9 cellular contexts compared by ENCODE assay signal in genomic region chr4:10098770-10099139, GRCh38. TPM values are rescaled to one million over a fixed set of nuclear protein-coding genes. Genes with fewer than 3 reads are reported as not detected.
DNase-seq lines count a peak whose midpoint lies in the region; ATAC-seq and TF ChIP-seq lines count a peak whose summit lies in the region.
"Had no signal": no experiment of that assay in that cellular context is flagged by ENCODE, and none has a peak within 500 bp of the region (broad histone marks: within the 10 kb centered on the region; RNA-seq: fewer than 3 reads in every experiment).

No MANE protein-coding gene starts in this region.

- no peak for ATAC-seq in PC-3
- ATAC-seq in GM18870 (IDR thresholded peaks at IDR 0.05; ENCODE audit: unreplicated experiment) = no peak
- ATAC-seq in HG03135 (IDR thresholded peaks at IDR 0.05; ENCODE audit: unreplicated experiment) = no peak

- H3K36me3 Mint-ChIP-seq in neural progenitor cell = peaks cover 23% of the 10 kb centered on the region
- H3K36me3 Mint-ChIP-seq in glutamatergic neuron (ENCODE audit: unreplicated experiment) = peaks cover 4% of the 10 kb centered on the region

- H3K4me3 Mint-ChIP-seq in neural progenitor cell (no peak overlapping the region), glutamatergic neuron (ENCODE audit: unreplicated experiment) (no peak overlapping the region)

- peak; percentile 80 for DNase-seq in Daoy (ENCODE audit: low read depth)
- peak; percentile 36 for DNase-seq in PC-3
- peak; percentile 67 for DNase-seq in astrocyte of the hippocampus (ENCODE audit: low read depth, low spot score)
- DNase-seq in non-pigmented ciliary epithelial cell (ENCODE audit: low read depth) = peak; percentile 62
- no peak for DNase-seq in neural progenitor cell (ENCODE audit: low spot score)
- DNase-seq in glutamatergic neuron = no peak

- H3K36me3 ChIP-seq in PC-3 (ENCODE audit: low read depth, low read length) = peaks cover 37% of the 10 kb centered on the region
- no peaks in the 10 kb centered on the region for H3K36me3 ChIP-seq in neural progenitor cell

- H3K27ac ChIP-seq in PC-3 (ENCODE audit: low read length) (peak overlapping the region; percentile 99), neural progenitor cell (no peak overlapping the region)

- CTCF ChIA-PET in PC-3 (lab: Charles Lee) = no interaction called here

- H3K4me1 ChIP-seq in PC-3 (ENCODE audit: insufficient read depth, low read length) = peaks cover 45% of the 10 kb centered on the region
- H3K4me1 ChIP-seq in neural progenitor cell = peaks cover 30% of the 10 kb centered on the region

- H3F3A ChIP-seq in PC-3 (ENCODE audit: low read length, unreplicated experiment) (peaks cover 5% of the 10 kb centered on the region), neural progenitor cell (ENCODE audit: low read depth) (peaks cover 27% of the 10 kb centered on the region)

- H3K9ac ChIP-seq in PC-3 (ENCODE audit: low read length) (no peak overlapping the region), neural progenitor cell (no peak overlapping the region)

- H4K20me1 ChIP-seq in PC-3 (ENCODE audit: low read length) (no peaks in the 10 kb centered on the region), neural progenitor cell (ENCODE audit: low read depth) (peaks cover 84% of the 10 kb centered on the region)

- H3K9me3 Mint-ChIP-seq in neural progenitor cell (no peaks in the 10 kb centered on the region), glutamatergic neuron (ENCODE audit: unreplicated experiment) (peaks cover 2% of the 10 kb centered on the region)

- H3K27me3 Mint-ChIP-seq in neural progenitor cell (ENCODE audit: insufficient read depth, low read depth) = peaks cover 4% of the 10 kb centered on the region
- H3K27me3 Mint-ChIP-seq in glutamatergic neuron (ENCODE audit: unreplicated experiment) = peaks cover under 1% of the 10 kb centered on the region

- no peak overlapping the region for H3K27ac Mint-ChIP-seq in neural progenitor cell
- no peak overlapping the region for H3K27ac Mint-ChIP-seq in glutamatergic neuron (ENCODE audit: unreplicated experiment)

- POLR2A ChIA-PET in PC-3 (lab: Charles Lee; ENCODE audit: unreplicated experiment) = no interaction called here

- H3K9me3 ChIP-seq in PC-3 (ENCODE audit: low read length) = no peaks in the 10 kb centered on the region
- no peaks in the 10 kb centered on the region for H3K9me3 ChIP-seq in neural progenitor cell (ENCODE audit: low read depth)

- H3K79me2 ChIP-seq in PC-3 (ENCODE audit: low read length) (peaks cover 78% of the 10 kb centered on the region), neural progenitor cell (ENCODE audit: low read depth) (peaks cover 81% of the 10 kb centered on the region)

- H3K27me3 ChIP-seq in PC-3 (ENCODE audit: low read length) (no peaks in the 10 kb centered on the region), neural progenitor cell (no peaks in the 10 kb centered on the region)

- TF ChIP-seq CTCF in PC-3 (conservative IDR thresholded peaks at IDR 0.05; ENCODE audit: low read depth, low read length) (no peak), neural progenitor cell (IDR thresholded peaks at IDR 0.05) (no peak), glutamatergic neuron (IDR thresholded peaks at IDR 0.05; ENCODE audit: partially characterized antibody, unreplicated experiment) (no peak)

- H2AFZ ChIP-seq in PC-3 (ENCODE audit: low read length) (no peak overlapping the region), neural progenitor cell (replicated peaks) (no peak overlapping the region)

- intact Hi-C loops in PC-3 (cut with micrococcal nuclease) = no loop called here

- H3K4me1 Mint-ChIP-seq in neural progenitor cell (peaks cover 45% of the 10 kb centered on the region), glutamatergic neuron (ENCODE audit: low read depth, unreplicated experiment) (peaks cover 16% of the 10 kb centered on the region)

- no peak overlapping the region for H3K4me2 ChIP-seq in PC-3 (ENCODE audit: low read length)
- no peak overlapping the region for H3K4me2 ChIP-seq in neural progenitor cell

- no TSS peak for BruUV-seq in PC-3 (replicated peaks; lab: Mats Ljungman, UMichigan)

- H3K4me3 ChIP-seq in PC-3 (ENCODE audit: low read length) (no peak overlapping the region), neural progenitor cell (no peak overlapping the region)
- H3K4me3 ChIP-seq: skin epidermis had no signal

- H3K9me2 ChIP-seq in PC-3 (replicated peaks; ENCODE audit: low read length) = no peaks in the 10 kb centered on the region

RNA-seq across cellular contexts. Expression of gene WDR1, which starts 17.8 kb away (rescaled TPM):
- total RNA-seq in Daoy (2014; rRNA removed; shearing (Covaris generic)) = 394 and 409 TPM in 2 replicates
- total RNA-seq in PC-3 (2014; rRNA removed) = 148 and 150 TPM in 2 replicates
- 83.1 and 125 TPM in 2 replicates for total RNA-seq in neural progenitor cell (ENCODE audit: low replicate concordance)
- total RNA-seq in glutamatergic neuron (ENCODE audit: unreplicated experiment) = 161 TPM

Comparison
In these comparisons a context has a peak if more than half of its experiments do, and no peak if none do; other contexts are left out.
1. DNase-seq: peak in Daoy (single experiment), PC-3 (single experiment), astrocyte of the hippocampus (single experiment) and non-pigmented ciliary epithelial cell (single experiment); none in neural progenitor cell (single experiment) and glutamatergic neuron (single experiment).